In the genomic region with DNA sequence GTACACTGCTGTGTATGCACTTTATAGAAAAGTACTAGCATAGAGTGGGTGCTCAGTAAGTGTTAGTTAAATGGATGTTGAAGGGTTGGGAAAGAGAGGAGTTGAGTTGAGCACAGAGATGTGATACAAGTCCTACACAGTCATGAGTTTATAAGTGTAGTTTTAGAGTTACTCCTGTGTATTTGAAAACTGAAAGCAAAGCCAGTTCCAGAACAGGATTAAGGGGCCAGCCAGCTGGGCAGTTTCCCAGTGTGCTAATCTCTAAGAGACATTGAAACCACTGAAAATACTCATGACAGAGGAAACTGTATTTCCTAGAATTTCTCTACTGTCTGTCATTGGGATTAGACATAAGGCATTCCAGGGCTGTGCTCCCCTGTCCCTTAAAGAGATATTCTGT, we compare ENCODE assay signal across 13 cellular contexts.
DNase-seq lines count a peak whose midpoint lies in the region; ATAC-seq and TF ChIP-seq lines count a peak whose summit lies in the region.
"Had no signal": no experiment of that assay in that cellular context is flagged by ENCODE, and none has a peak within 500 bp of the region (broad histone marks: within the 10 kb centered on the region; RNA-seq: fewer than 3 reads in every experiment).

No MANE protein-coding gene starts in this region.

- no peak overlapping the region for H2BK15ac ChIP-seq in IMR-90 (ENCODE audit: low read depth, low read length)

- peaks cover 0 to 3% of the 10 kb centered on the region in 2 experiments; a peak in 2 of 4 replicates for H3K79me1 ChIP-seq in IMR-90 (ENCODE audit: low read depth in 1 of 2, low read length in 2 of 2)

- no peak overlapping the region for H2BK120ac ChIP-seq in IMR-90 (ENCODE audit: low read depth, low read length)

- intact Hi-C loops in IMR-90 (cut with micrococcal nuclease): no loop called here

- H2AK5ac ChIP-seq in IMR-90 (ENCODE audit: low read depth, low read length): no peak overlapping the region

- H4K5ac ChIP-seq in IMR-90 (ENCODE audit: low read depth, low read length): no peak overlapping the region

- no peaks in the 10 kb centered on the region for H3K79me2 ChIP-seq in hepatocyte

- H3K4me1 ChIP-seq in IMR-90 (ENCODE audit: control insufficient read depth, insufficient read depth, low read length) (no peaks in the 10 kb centered on the region), hepatocyte (ENCODE audit: insufficient read depth) (no peaks in the 10 kb centered on the region), skeletal muscle satellite cell (ENCODE audit: control insufficient read depth, insufficient read depth, low read length) (peaks cover 5% of the 10 kb centered on the region)
- H3K4me1 ChIP-seq: breast epithelium had no signal

- H3K9ac ChIP-seq in IMR-90 (ENCODE audit: low read depth, low read length) (no peak overlapping the region), skeletal muscle satellite cell (ENCODE audit: low read depth, low read length) (no peak overlapping the region)

- peaks cover 1% of the 10 kb centered on the region; the same call in 1 of the 2 replicates for H3K9me3 ChIP-seq in IMR-90 (ENCODE audit: control insufficient read depth, insufficient read depth, low read length)
- no peaks in the 10 kb centered on the region for H3K9me3 ChIP-seq in hepatocyte (ENCODE audit: low read depth)
- H3K9me3 ChIP-seq in skeletal muscle satellite cell (replicated peaks; ENCODE audit: low read length): no peaks in the 10 kb centered on the region
- H3K9me3 ChIP-seq: gastrocnemius medialis had no signal

- no peak overlapping the region for H3K23ac ChIP-seq in IMR-90 (ENCODE audit: low read depth, low read length)

- H4K20me1 ChIP-seq in IMR-90 (ENCODE audit: insufficient read depth, low read length) (no peaks in the 10 kb centered on the region), hepatocyte (ENCODE audit: insufficient read depth, poor library complexity, severe bottlenecking) (no peaks in the 10 kb centered on the region)

- in situ Hi-C loops in IMR-90 (cut with MboI; ENCODE audit: low sequenced_read_pairs): loop anchor here (10.0 kb wide), 1 partner anchor 63 kb away; no protein-coding TSS in a partner anchor
- in situ Hi-C loops in brain microvascular endothelial cell (cut with HindIII; ENCODE audit: low pct_ligation_motif_present, low sequenced_read_pairs): no loop called here

- no peaks in the 10 kb centered on the region for H3K9me2 ChIP-seq in hepatocyte (replicated peaks; ENCODE audit: insufficient read depth)

- H2BK5ac ChIP-seq in IMR-90 (ENCODE audit: low read depth, low read length, poor library complexity, severe bottlenecking): no peak overlapping the region

- H2AFZ ChIP-seq in IMR-90 (replicated peaks; ENCODE audit: low read length, poor library complexity) (no peak overlapping the region), hepatocyte (no peak overlapping the region)

- TF ChIP-seq POLR2A in IMR-90 (IDR thresholded peaks at IDR 0.05; ENCODE audit: low read depth, low read length): no peak

- H3K9me1 ChIP-seq in IMR-90 (ENCODE audit: insufficient read depth, low read length): no peaks in the 10 kb centered on the region; the same call in 1 of the 2 replicates

- peak; percentile 61 for DNase-seq in IMR-90
- DNase-seq in brain microvascular endothelial cell: peak; percentile 15
- DNase-seq in hepatocyte (ENCODE audit: low spot score): peak; percentile 44
- no peak for DNase-seq in middle frontal gyrus (ENCODE audit: extremely low spot score, low spot score)
- DNase-seq in stimulated activated CD4-positive, alpha-beta T cell treated with anti-CD3 and anti-CD28 coated beads, Interleukin-2, amount 100 ng/mL, for 24 hours: no peak
- DNase-seq in NCI-H2227 (lab: John Stamatoyannopoulos, UW; ENCODE audit: unreplicated experiment): no peak
- DNase-seq: T-helper 9 cell had no signal

- CTCF ChIA-PET in IMR-90 (lab: Yijun Ruan, JAX): no interaction called here

- H3K27me3 ChIP-seq in IMR-90 (ENCODE audit: control insufficient read depth, insufficient read depth, low read length): no peaks in the 10 kb centered on the region
- no peaks in the 10 kb centered on the region for H3K27me3 ChIP-seq in brain microvascular endothelial cell (replicated peaks)
- H3K27me3 ChIP-seq in hepatocyte: no peaks in the 10 kb centered on the region
- H3K27me3 ChIP-seq in skeletal muscle satellite cell (ENCODE audit: control insufficient read depth, insufficient read depth, low read length): no peaks in the 10 kb centered on the region
- H3K27me3 ChIP-seq: breast epithelium, gastrocnemius medialis had no signal

- H3K27ac ChIP-seq in IMR-90 (ENCODE audit: insufficient read depth, low read length): no peak overlapping the region
- no peak overlapping the region for H3K27ac ChIP-seq in brain microvascular endothelial cell
- H3K27ac ChIP-seq in hepatocyte: peak overlapping the region; percentile 17
- H3K27ac ChIP-seq: breast epithelium had no signal

- H2BK20ac ChIP-seq in IMR-90 (ENCODE audit: low read depth, low read length): no peak overlapping the region

- TF ChIP-seq RAD21 in IMR-90 (IDR thresholded peaks at IDR 0.05; ENCODE audit: low read length): no peak

- H3K18ac ChIP-seq in IMR-90 (ENCODE audit: low read depth, low read length): no peak overlapping the region

- no peak overlapping the region for H3K4ac ChIP-seq in IMR-90 (ENCODE audit: low read depth, low read length)

- H2AK9ac ChIP-seq in IMR-90 (replicated peaks; ENCODE audit: low read depth, low read length, poor library complexity): no peak overlapping the region

- POLR2A ChIA-PET in IMR-90 (lab: Charles Lee; ENCODE audit: unreplicated experiment): no interaction called here

- TF ChIP-seq CTCF in IMR-90 (conservative IDR thresholded peaks at IDR 0.05; ENCODE audit: low read depth, low read length): no peak
- TF ChIP-seq CTCF in brain microvascular endothelial cell (IDR thresholded peaks at IDR 0.05; ENCODE audit: low read depth, low read length, missing control alignments): no peak
- TF ChIP-seq CTCF in hepatocyte (IDR thresholded peaks at IDR 0.05; ENCODE audit: poor library complexity): no peak

- H3K4me2 ChIP-seq in IMR-90 (ENCODE audit: low read depth, low read length): peak overlapping the region; percentile 17; the same call in 1 of the 2 replicates
- peak overlapping the region; percentile 18 for H3K4me2 ChIP-seq in hepatocyte
- H3K4me2 ChIP-seq in skeletal muscle satellite cell (ENCODE audit: low read length): peak overlapping the region; percentile 36

- dilution Hi-C loops in IMR-90 (cut with HindIII; ENCODE audit: low sequenced_read_pairs, unreplicated experiment): no loop called here

- BruUV-seq in IMR-90 (replicated peaks; lab: Mats Ljungman, UMichigan): no TSS peak

- no peak overlapping the region for H4K91ac ChIP-seq in IMR-90 (ENCODE audit: insufficient read depth, low read depth, low read length)

- H3K56ac ChIP-seq in IMR-90 (ENCODE audit: extremely low read depth, insufficient read depth, low read length): no peak overlapping the region

- H3K14ac ChIP-seq in IMR-90 (replicated peaks; ENCODE audit: low read depth, low read length): no peak overlapping the region

- no peak overlapping the region for H4K8ac ChIP-seq in IMR-90 (ENCODE audit: low read depth in 2 of 2, low read length in 2 of 2)

- peaks cover 2% of the 10 kb centered on the region; the same call in 1 of the 2 replicates for H3K36me3 ChIP-seq in IMR-90 (ENCODE audit: control insufficient read depth, insufficient read depth, low read length)
- no peaks in the 10 kb centered on the region for H3K36me3 ChIP-seq in brain microvascular endothelial cell (replicated peaks)
- H3K36me3 ChIP-seq in hepatocyte (replicated peaks; ENCODE audit: insufficient read depth, low read depth): no peaks in the 10 kb centered on the region
- peaks cover 15% of the 10 kb centered on the region for H3K36me3 ChIP-seq in skeletal muscle satellite cell (ENCODE audit: insufficient read depth, low read length)
- H3K36me3 ChIP-seq: breast epithelium had no signal

- H3K4me3 ChIP-seq in IMR-90 (ENCODE audit: insufficient read depth, low read depth, low read length): no peak overlapping the region
- no peak overlapping the region for H3K4me3 ChIP-seq in brain microvascular endothelial cell (ENCODE audit: low read depth, low read length)
- H3K4me3 ChIP-seq in hepatocyte: no peak overlapping the region
- no peak overlapping the region for H3K4me3 ChIP-seq in skeletal muscle satellite cell (ENCODE audit: low read length)
- H3K4me3 ChIP-seq: breast epithelium, gastrocnemius medialis, GM12878 had no signal

- ATAC-seq in IMR-90 (ENCODE audit: low read depth) (peak; percentile 93), GM21515 (IDR thresholded peaks at IDR 0.05; ENCODE audit: unreplicated experiment) (no peak)
- ATAC-seq: GM12878, Panc1 had no signal

TF ChIP-seq in IMR-90, 13 proteins besides CTCF, POLR2A, EP300 and RAD21 (continues in another document):
- TF ChIP-seq FOS (IDR thresholded peaks at IDR 0.05; ENCODE audit: low read depth, low read length) (no peak), CHD1 (IDR thresholded peaks at IDR 0.05; ENCODE audit: low read depth, low read length) (no peak), RCOR1 (IDR thresholded peaks at IDR 0.05; ENCODE audit: insufficient replicate concordance, low read length) (no peak), SMC3 (IDR thresholded peaks at IDR 0.05; ENCODE audit: low read depth, low read length) (no peak), BHLHE40 (IDR thresholded peaks at IDR 0.05; ENCODE audit: low read depth, low read length) (no peak), MAFK (IDR thresholded peaks at IDR 0.05; ENCODE audit: low read depth, low read length) (no peak), MAZ (IDR thresholded peaks at IDR 0.05; ENCODE audit: borderline replicate concordance, low read depth, low read length) (no peak), RFX5 (IDR thresholded peaks at IDR 0.05; ENCODE audit: low read depth, low read length) (no peak), CEBPB (IDR thresholded peaks at IDR 0.05; ENCODE audit: low read depth, low read length) (no peak), ELK1 (IDR thresholded peaks at IDR 0.05; ENCODE audit: borderline replicate concordance, low read depth, low read length) (no peak), MXI1 (IDR thresholded peaks at IDR 0.05; ENCODE audit: borderline replicate concordance, low read depth, low read length) (no peak), NFE2L2 (IDR thresholded peaks at IDR 0.05; ENCODE audit: low read depth, low read length) (no peak)

Comparison
In these comparisons a context has a peak if more than half of its experiments do, and no peak if none do; other contexts are left out.
1. DNase-seq: peak in IMR-90 (single experiment), brain microvascular endothelial cell (single experiment) and hepatocyte (single experiment); none in middle frontal gyrus (single experiment), stimulated activated CD4-positive, alpha-beta T cell treated with anti-CD3 and anti-CD28 coated beads, Interleukin-2, amount 100 ng/mL, for 24 hours (0 of 2) and NCI-H2227 (single experiment).
2. Peak in every context shown above with its lines, with median percentiles within 50 percentile points of each other: H3K4me2 ChIP-seq.